Comparison of ENCODE assay signal across 9 cellular contexts in genomic region chr15:64623347-64624024, GRCh38.
DNase-seq lines count a peak whose midpoint lies in the region; ATAC-seq and TF ChIP-seq lines count a peak whose summit lies in the region.
"Had no signal": no experiment of that assay in that cellular context is flagged by ENCODE, and none has a peak within 500 bp of the region (broad histone marks: within the 10 kb centered on the region; RNA-seq: fewer than 3 reads in every experiment).

No MANE protein-coding gene starts in this region.

- CTCF ChIA-PET in activated naive CD4-positive, alpha-beta T cell treated with anti-CD3 and anti-CD28 coated beads, Interleukin-2, amount 10 ng/mL, durations not matched to agents 7 days and 5 days (lab: Charles Lee) = interaction anchor here (1.0 to 1.4 kb wide), 3 partner anchors 11 to 37 kb away, joined by 3 to 4 read pairs (median 3); no protein-coding TSS in a partner anchor

- H4K20me1 ChIP-seq in BLaER1 = peaks cover 77% of the 10 kb centered on the region

- no peak overlapping the region for H3K27ac ChIP-seq in BLaER1

- ATAC-seq in HG03060 (IDR thresholded peaks at IDR 0.05; ENCODE audit: low read depth, unreplicated experiment) (peak; percentile 16), GM18873 (IDR thresholded peaks at IDR 0.05; ENCODE audit: low FRiP score, unreplicated experiment) (no peak)

- H3K27me3 Mint-ChIP-seq in activated naive CD4-positive, alpha-beta T cell treated with anti-CD3 and anti-CD28 coated beads, Interleukin-2, amount 10 ng/mL, durations not matched to agents 7 days and 5 days = no peaks in the 10 kb centered on the region
- H3K27me3 Mint-ChIP-seq in nephron progenitor cell (ENCODE audit: low read depth, poor library complexity) = peaks cover 2% of the 10 kb centered on the region

- no peak overlapping the region for H3K9ac ChIP-seq in BLaER1

- peaks cover 39% of the 10 kb centered on the region for H3K4me1 ChIP-seq in BLaER1

- H3K36me3 ChIP-seq in BLaER1 = peaks cover 61% of the 10 kb centered on the region

- TF ChIP-seq CTCF in nephron progenitor cell (IDR thresholded peaks at IDR 0.05) = no peak

- peaks cover 89% of the 10 kb centered on the region for H3K4me1 Mint-ChIP-seq in activated naive CD4-positive, alpha-beta T cell treated with anti-CD3 and anti-CD28 coated beads, Interleukin-2, amount 10 ng/mL, durations not matched to agents 7 days and 5 days
- peaks cover 52% of the 10 kb centered on the region for H3K4me1 Mint-ChIP-seq in nephron progenitor cell

- no peaks in the 10 kb centered on the region for H3K9me3 ChIP-seq in BLaER1

- no peaks in the 10 kb centered on the region for H3K9me3 Mint-ChIP-seq in activated naive CD4-positive, alpha-beta T cell treated with anti-CD3 and anti-CD28 coated beads, Interleukin-2, amount 10 ng/mL, durations not matched to agents 7 days and 5 days
- H3K9me3 Mint-ChIP-seq in nephron progenitor cell = no peaks in the 10 kb centered on the region

- DNase-seq in activated naive CD4-positive, alpha-beta T cell treated with anti-CD3 and anti-CD28 coated beads, Interleukin-2, amount 10 ng/mL, durations not matched to agents 7 days and 5 days = no peak
- DNase-seq in nephron progenitor cell (no peak), cerebellar cortex (ENCODE audit: low spot score) (no peak), NCI-H2107 treated with DMSO at 0.1 percent for 48 hours (lab: John Stamatoyannopoulos, UW; ENCODE audit: unreplicated experiment) (no peak), ecto neural progenitor cell (ENCODE audit: low spot score) (no peak)
- DNase-seq: MV-4-11 had no signal

- no peak overlapping the region for H3K4me3 ChIP-seq in BLaER1

- H3K4me3 Mint-ChIP-seq in activated naive CD4-positive, alpha-beta T cell treated with anti-CD3 and anti-CD28 coated beads, Interleukin-2, amount 10 ng/mL, durations not matched to agents 7 days and 5 days = peak overlapping the region; percentile 47
- no peak overlapping the region for H3K4me3 Mint-ChIP-seq in nephron progenitor cell

- no peaks in the 10 kb centered on the region for H3K27me3 ChIP-seq in BLaER1

- peaks cover 37% of the 10 kb centered on the region for H3K36me3 Mint-ChIP-seq in activated naive CD4-positive, alpha-beta T cell treated with anti-CD3 and anti-CD28 coated beads, Interleukin-2, amount 10 ng/mL, durations not matched to agents 7 days and 5 days
- H3K36me3 Mint-ChIP-seq in nephron progenitor cell (ENCODE audit: low read depth) = peaks cover 20% of the 10 kb centered on the region

- H3K27ac Mint-ChIP-seq in activated naive CD4-positive, alpha-beta T cell treated with anti-CD3 and anti-CD28 coated beads, Interleukin-2, amount 10 ng/mL, durations not matched to agents 7 days and 5 days = peak overlapping the region; percentile 94
- peak overlapping the region; percentile 95 for H3K27ac Mint-ChIP-seq in nephron progenitor cell

- peak overlapping the region; percentile 59; the same call in 1 of the 2 replicates for H3K4me2 ChIP-seq in BLaER1
